In genomic region chr18:79816981-79817606, GRCh38 we compare ENCODE assay signal across 18 cellular contexts. TPM values are rescaled to one million over a fixed set of nuclear protein-coding genes. Genes with fewer than 3 reads are reported as not detected.
DNase-seq lines count a peak whose midpoint lies in the region; ATAC-seq and TF ChIP-seq lines count a peak whose summit lies in the region.
"Had no signal": no experiment of that assay in that cellular context is flagged by ENCODE, and none has a peak within 500 bp of the region (broad histone marks: within the 10 kb centered on the region; RNA-seq: fewer than 3 reads in every experiment).

No MANE protein-coding gene starts in this region.

- H3K4me3 Mint-ChIP-seq in glutamatergic neuron (ENCODE audit: unreplicated experiment) (no peak overlapping the region), osteocyte (ENCODE audit: unreplicated experiment) (no peak overlapping the region)
- no peak overlapping the region for H3K4me3 Mint-ChIP-seq in activated T-cell treated with anti-CD3 and anti-CD28 coated beads, Interleukin-2, amount 50 U/mL, for 4 hours
- H3K4me3 Mint-ChIP-seq: CD14-positive monocyte, H9, IgD-negative memory B cell had no signal

- no peak for TF ChIP-seq EP300 in Ishikawa (IDR thresholded peaks at IDR 0.05; ENCODE audit: borderline replicate concordance)

- H3K9me3 Mint-ChIP-seq in glutamatergic neuron (ENCODE audit: unreplicated experiment), result peaks cover 17% of the 10 kb centered on the region
- no peaks in the 10 kb centered on the region for H3K9me3 Mint-ChIP-seq in osteocyte (ENCODE audit: unreplicated experiment)
- H3K9me3 Mint-ChIP-seq in activated T-cell treated with anti-CD3 and anti-CD28 coated beads, Interleukin-2, amount 50 U/mL, for 4 hours, result no peaks in the 10 kb centered on the region
- H3K9me3 Mint-ChIP-seq: CD14-positive monocyte, H9, IgD-negative memory B cell had no signal

- peaks cover 45 to 57% (median 53%) of the 10 kb centered on the region in 10 experiments for H3K4me1 ChIP-seq in BLaER1 treated with 17β-estradiol and CSF1 and Interleukin-3, amounts not matched to agents 10 nM and 100 nM
- H3K4me1 ChIP-seq: SJCRH30 had no signal

- no peaks in the 10 kb centered on the region for H3K9me3 ChIP-seq in BLaER1 treated with 17β-estradiol and CSF1 and Interleukin-3, amounts not matched to agents 10 nM and 100 nM (replicated peaks in 1 of 11)
- H3K9me3 ChIP-seq: SJCRH30 had no signal

- H3K4me3 ChIP-seq in BLaER1 treated with 17β-estradiol and CSF1 and Interleukin-3, amounts not matched to agents 10 nM and 100 nM, result no peak overlapping the region
- H3K4me3 ChIP-seq: SJCRH30 had no signal

- peak overlapping the region; percentile 70 for H3K27ac Mint-ChIP-seq in glutamatergic neuron (ENCODE audit: unreplicated experiment)
- H3K27ac Mint-ChIP-seq in osteocyte (ENCODE audit: unreplicated experiment), result no peak overlapping the region
- H3K27ac Mint-ChIP-seq: H9, IgD-negative memory B cell had no signal

- no peak overlapping the region for H3K9ac ChIP-seq in BLaER1 treated with 17β-estradiol and CSF1 and Interleukin-3, amounts not matched to agents 10 nM and 100 nM

- peak overlapping the region; percentile 78 to 93 (median 87) for H3K4me2 ChIP-seq in BLaER1 treated with 17β-estradiol and CSF1 and Interleukin-3, amounts not matched to agents 10 nM and 100 nM

- H3K36me3 Mint-ChIP-seq in glutamatergic neuron (ENCODE audit: unreplicated experiment), result no peaks in the 10 kb centered on the region
- H3K36me3 Mint-ChIP-seq in osteocyte (ENCODE audit: unreplicated experiment), result no peaks in the 10 kb centered on the region
- no peaks in the 10 kb centered on the region for H3K36me3 Mint-ChIP-seq in activated T-cell treated with anti-CD3 and anti-CD28 coated beads, Interleukin-2, amount 50 U/mL, for 4 hours (ENCODE audit: insufficient read depth)
- H3K36me3 Mint-ChIP-seq: CD14-positive monocyte, IgD-negative memory B cell had no signal

- peaks cover 0 to 11% (median 0%) of the 10 kb centered on the region in 11 experiments; a peak in 2 of 22 replicates for H4K20me1 ChIP-seq in BLaER1 treated with 17β-estradiol and CSF1 and Interleukin-3, amounts not matched to agents 10 nM and 100 nM

- ATAC-seq in activated T-cell treated with anti-CD3 and anti-CD28 coated beads, Interleukin-2, amount 50 U/mL, for 4 hours, result no peak
- ATAC-seq in GM18907 (IDR thresholded peaks at IDR 0.05; ENCODE audit: unreplicated experiment), result no peak

- H3K36me3 ChIP-seq in BLaER1 treated with 17β-estradiol and CSF1 and Interleukin-3, amounts not matched to agents 10 nM and 100 nM, result no peaks in the 10 kb centered on the region
- H3K36me3 ChIP-seq: SJCRH30 had no signal

- H3K4me1 Mint-ChIP-seq in glutamatergic neuron (ENCODE audit: low read depth, unreplicated experiment) (peaks cover 15% of the 10 kb centered on the region), osteocyte (ENCODE audit: unreplicated experiment) (no peaks in the 10 kb centered on the region)
- peaks cover 6% of the 10 kb centered on the region for H3K4me1 Mint-ChIP-seq in activated T-cell treated with anti-CD3 and anti-CD28 coated beads, Interleukin-2, amount 50 U/mL, for 4 hours (ENCODE audit: low read depth)
- H3K4me1 Mint-ChIP-seq: H9 had no signal

- H3K27me3 ChIP-seq in BLaER1 treated with 17β-estradiol and CSF1 and Interleukin-3, amounts not matched to agents 10 nM and 100 nM, result peaks cover 0 to 24% (median 0%) of the 10 kb centered on the region in 11 experiments; a peak in 6 of 22 replicates
- H3K27me3 ChIP-seq: SJCRH30 had no signal

- H3K27me3 Mint-ChIP-seq in glutamatergic neuron (ENCODE audit: unreplicated experiment) (peaks cover 14% of the 10 kb centered on the region), osteocyte (ENCODE audit: unreplicated experiment) (peaks cover 26% of the 10 kb centered on the region)
- H3K27me3 Mint-ChIP-seq in activated T-cell treated with anti-CD3 and anti-CD28 coated beads, Interleukin-2, amount 50 U/mL, for 4 hours (ENCODE audit: low read depth), result peaks cover 3% of the 10 kb centered on the region

- no peak for TF ChIP-seq RAD21 in Ishikawa (IDR thresholded peaks at IDR 0.05; ENCODE audit: low read depth)

- DNase-seq in glutamatergic neuron (no peak), osteocyte (ENCODE audit: extremely low spot score, unreplicated experiment) (peak; percentile 56), NCI-H1092 treated with DMSO at 0.1 percent for 48 hours (lab: John Stamatoyannopoulos, UW) (no peak)
- no peak for DNase-seq in activated T-cell treated with anti-CD3 and anti-CD28 coated beads, Interleukin-2, amount 50 U/mL, for 4 hours
- DNase-seq: COR-L47, H9, NCI-H1436 treated with DMSO at 0.1 percent for 48 hours, NCI-H2029 treated with DMSO at 0.1 percent for 48 hours, NCI-H510A, NCI-H774, SJCRH30 had no signal

- TF ChIP-seq CTCF in glutamatergic neuron (IDR thresholded peaks at IDR 0.05; ENCODE audit: partially characterized antibody, unreplicated experiment) (no peak), osteocyte (IDR thresholded peaks at IDR 0.05) (no peak)

- H3K27ac ChIP-seq in BLaER1 treated with 17β-estradiol and CSF1 and Interleukin-3, amounts not matched to agents 10 nM and 100 nM, result peak overlapping the region in 1 of 11 experiments; percentile 64; a peak in 1 of 22 replicates
- H3K27ac ChIP-seq: SJCRH30 had no signal

TF ChIP-seq in Ishikawa, 13 proteins besides CTCF, POLR2A, EP300 and RAD21:
- TF ChIP-seq FOXM1 (IDR thresholded peaks at IDR 0.05; ENCODE audit: borderline replicate concordance, low read depth) (no peak), ZBTB7A (IDR thresholded peaks at IDR 0.05; ENCODE audit: low read depth) (no peak), CREB1 (IDR thresholded peaks at IDR 0.05; ENCODE audit: low read depth) (no peak), CEBPB (IDR thresholded peaks at IDR 0.05) (no peak), TEAD4 (IDR thresholded peaks at IDR 0.05) (no peak), REST (IDR thresholded peaks at IDR 0.05; ENCODE audit: low read depth) (no peak)
- TF ChIP-seq, protein P1, sequence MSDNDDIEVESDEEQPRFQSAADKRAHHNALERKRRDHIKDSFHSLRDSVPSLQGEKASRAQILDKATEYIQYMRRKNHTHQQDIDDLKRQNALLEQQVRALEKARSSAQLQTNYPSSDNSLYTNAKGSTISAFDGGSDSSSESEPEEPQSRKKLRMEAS (IDR thresholded peaks at IDR 0.05), result 0 out of 2 replicates have a peak, but pooled peaks have one; percentile 14

RNA-seq across cellular contexts. Expression of gene KCNG2, which starts 19.4 kb away (rescaled TPM):
- 1.6 TPM for total RNA-seq in glutamatergic neuron (ENCODE audit: unreplicated experiment)
- total RNA-seq in osteocyte, result not detected in 2 replicates
- total RNA-seq in activated T-cell treated with anti-CD3 and anti-CD28 coated beads, Interleukin-2, amount 50 U/mL, for 4 hours, result not detected
- total RNA-seq: A673, PC-3, SJCRH30 had no signal
